16 cellular contexts compared by ENCODE assay signal in genomic region chr17:80138856-80139426, GRCh38. TPM values are rescaled to one million over a fixed set of nuclear protein-coding genes. Genes with fewer than 3 reads are reported as not detected.
"Had no signal": no experiment of that assay in that cellular context is flagged by ENCODE, and none has a peak within 500 bp of the region (broad histone marks: within the 10 kb centered on the region; RNA-seq: fewer than 3 reads in every experiment).

No MANE protein-coding gene starts in this region.

- H3K27me3 ChIP-seq: foreskin keratinocyte, tibial artery, upper lobe of right lung, vagina had no signal

- H3K4me3 ChIP-seq: skin epidermis, tibial artery, upper lobe of right lung, vagina had no signal

- H3K27ac ChIP-seq: foreskin keratinocyte, skin epidermis, tibial artery, upper lobe of right lung, vagina had no signal

- H3K4me1 ChIP-seq: foreskin keratinocyte, tibial artery, upper lobe of right lung, vagina had no signal

- DNase-seq: effector memory CD8-positive, alpha-beta T cell; erythroblast; foreskin keratinocyte; mesendoderm; natural killer cell; posterior cingulate gyrus; stimulated activated CD4-positive, alpha-beta T cell treated with anti-CD3 and anti-CD28 coated beads, Interleukin-12 subunit alpha, Interleukin-12 subunit beta, amount 100 ng/mL, for 4 hours; stimulated activated naive CD8-positive, alpha-beta T cell treated with anti-CD3 and anti-CD28 coated beads, Interleukin-15, Interleukin-2, amounts not matched to agents 100 U/mL and 50 U/mL, for 24 hours; tibial artery; upper lobe of right lung had no signal

- ATAC-seq: effector memory CD8-positive, alpha-beta T cell; foreskin keratinocyte; natural killer cell; sciatic nerve; stimulated activated naive CD8-positive, alpha-beta T cell treated with anti-CD3 and anti-CD28 coated beads, Interleukin-15, Interleukin-2, amounts not matched to agents 100 U/mL and 50 U/mL, for 24 hours; upper lobe of right lung had no signal

- H3K9me3 ChIP-seq: tibial artery, upper lobe of right lung, vagina had no signal

RNA-seq across cellular contexts. Expression of gene CARD14, which starts 30.9 kb away (rescaled TPM):
- total RNA-seq: endothelial cell of umbilical vein, kidney epithelial cell, pulmonary artery endothelial cell had no signal
- polyA plus RNA-seq: endothelial cell of umbilical vein had no signal
